Comparison of ENCODE assay signal across 29 cellular contexts in genomic region chr15:99970891-99971330, GRCh38.
"Had no signal": no experiment of that assay in that cellular context is flagged by ENCODE, and none has a peak within 500 bp of the region (broad histone marks: within the 10 kb centered on the region; RNA-seq: fewer than 3 reads in every experiment).

No MANE protein-coding gene starts in this region.

- H3K27ac ChIP-seq: adrenal gland, ascending aorta, cardiac muscle cell, gastrocnemius medialis, hepatocyte, stomach, tibial artery, WERI-Rb-1 had no signal

- ATAC-seq: activated CD4-positive, CD25-positive, alpha-beta regulatory T cell treated with anti-CD3 and anti-CD28 coated beads, Interleukin-2, amount 50 U/mL, for 24 hours; effector memory CD8-positive, alpha-beta T cell; gastrocnemius medialis; left colon; naive thymus-derived CD8-positive, alpha-beta T cell; stimulated activated naive B cell treated with anti-CD40 and anti-IgM and Interleukin-4, amounts not matched to agents 10 μg/mL and 1 μg/mL and 100 μg/mL, for 72 hours; T-helper 17 cell had no signal

- H3K27me3 ChIP-seq: adrenal gland, ascending aorta, cardiac muscle cell, gastrocnemius medialis, hepatocyte, stomach, tibial artery had no signal

- DNase-seq: activated CD4-positive, alpha-beta T cell treated with anti-CD3 and anti-CD28 coated beads for 48 hours; activated CD4-positive, alpha-beta T cell treated with anti-CD3 and anti-CD28 coated beads, Interleukin-2, amount 50 U/mL, for 48 hours; activated CD8-positive, alpha-beta memory T cell treated with anti-CD3 and anti-CD28 coated beads, Interleukin-2, amount 50 U/mL, for 4 hours; activated effector memory CD4-positive, alpha-beta T cell treated with anti-CD3 and anti-CD28 coated beads, Interleukin-2, amount 50 U/mL, for 16 hours; activated naive CD4-positive, alpha-beta T cell treated with anti-CD3 and anti-CD28 coated beads for 36 hours; activated naive CD8-positive, alpha-beta T cell treated with anti-CD3 and anti-CD28 coated beads for 36 hours; activated T-cell treated with anti-CD3 and anti-CD28 coated beads, Interleukin-2, amount 50 U/mL, for 1 hour; cortex of kidney; effector memory CD8-positive, alpha-beta T cell; erythroblast; gastrocnemius medialis; mammary epithelial cell; midbrain; naive thymus-derived CD8-positive, alpha-beta T cell; stimulated activated CD4-positive, alpha-beta T cell treated with anti-CD3 and anti-CD28 coated beads, Interleukin-15, amount 100 ng/mL, for 24 hours; stimulated activated CD4-positive, alpha-beta T cell treated with anti-CD3 and anti-CD28 coated beads, Interleukin-2, amount 100 ng/mL, for 24 hours; stimulated activated naive B cell treated with anti-CD40 and anti-IgM and Interleukin-4, amounts not matched to agents 10 μg/mL and 1 μg/mL and 100 μg/mL, for 72 hours; stomach; T-helper 17 cell; T1000; WERI-Rb-1 had no signal

- H3K36me3 ChIP-seq: adrenal gland, ascending aorta, cardiac muscle cell, WERI-Rb-1 had no signal

- H3K4me1 ChIP-seq: adrenal gland, ascending aorta, gastrocnemius medialis, stomach, tibial artery had no signal

- H3K4me3 ChIP-seq: adrenal gland, ascending aorta, cardiac muscle cell, gastrocnemius medialis, hepatocyte, smooth muscle cell, stomach, tibial artery had no signal

- H3K9me3 ChIP-seq: adrenal gland, ascending aorta, gastrocnemius medialis, stomach, tibial artery had no signal
